In genomic region chr3:38247366-38248035, GRCh38 we compare ENCODE assay signal across 11 cellular contexts. TPM values are rescaled to one million over a fixed set of nuclear protein-coding genes. Genes with fewer than 3 reads are reported as not detected.
DNase-seq lines count a peak whose midpoint lies in the region; ATAC-seq and TF ChIP-seq lines count a peak whose summit lies in the region.
"Had no signal": no experiment of that assay in that cellular context is flagged by ENCODE, and none has a peak within 500 bp of the region (broad histone marks: within the 10 kb centered on the region; RNA-seq: fewer than 3 reads in every experiment).

No MANE protein-coding gene starts in this region.

- peaks cover 56% of the 10 kb centered on the region for H3K36me3 Mint-ChIP-seq in activated CD4-positive, alpha-beta memory T cell treated with anti-CD3 and anti-CD28 coated beads, Interleukin-2, amount 10 ng/mL, durations not matched to agents 7 days and 5 days (ENCODE audit: low read depth)

- H3K4me1 Mint-ChIP-seq in activated CD4-positive, alpha-beta memory T cell treated with anti-CD3 and anti-CD28 coated beads, Interleukin-2, amount 10 ng/mL, durations not matched to agents 7 days and 5 days = peaks cover 5% of the 10 kb centered on the region

- no peak overlapping the region for H3K27ac ChIP-seq in A673 (ENCODE audit: low read depth, low read length, poor library complexity, severe bottlenecking)
- H3K27ac ChIP-seq in body of pancreas = no peak overlapping the region

- CTCF ChIA-PET in A673 (lab: Charles Lee) = no interaction called here
- CTCF ChIA-PET in activated CD4-positive, alpha-beta memory T cell treated with anti-CD3 and anti-CD28 coated beads, Interleukin-2, amount 10 ng/mL, durations not matched to agents 7 days and 5 days (lab: Charles Lee) = no interaction called here

- no peaks in the 10 kb centered on the region for H3K4me1 ChIP-seq in A673 (ENCODE audit: insufficient read depth, low read length, poor library complexity, severe bottlenecking)
- no peaks in the 10 kb centered on the region for H3K4me1 ChIP-seq in body of pancreas

- no peak for TF ChIP-seq POLR2A in body of pancreas (IDR thresholded peaks at IDR 0.05)

- DNase-seq in A673 (ENCODE audit: low spot score) (peak; percentile 10), HS-27A (ENCODE audit: low read depth) (peak; percentile 49), body of pancreas (peak in 1 of 4 donors; percentile 21), kidney epithelial cell (ENCODE audit: low read depth) (peak; percentile 84), hippocampal formation (lab: John Stamatoyannopoulos, UW) (no peak), NCI-H345 treated with DMSO at 0.1 percent for 48 hours (lab: John Stamatoyannopoulos, UW; ENCODE audit: unreplicated experiment) (no peak)
- DNase-seq in activated CD4-positive, alpha-beta memory T cell treated with anti-CD3 and anti-CD28 coated beads, Interleukin-2, amount 10 ng/mL, durations not matched to agents 7 days and 5 days = no peak
- DNase-seq: DND-41 had no signal

- no TSS peak for BruUV-seq in A673 (replicated peaks; lab: Mats Ljungman, UMichigan)

- ATAC-seq in body of pancreas = peak; percentile 48
- ATAC-seq in GM21786 (IDR thresholded peaks at IDR 0.05; ENCODE audit: unreplicated experiment) = no peak
- ATAC-seq: activated CD4-positive, CD25-positive, alpha-beta regulatory T cell treated with anti-CD3 and anti-CD28 coated beads, Interleukin-2, amount 50 U/mL, for 24 hours had no signal

- no peak overlapping the region for H3K27ac Mint-ChIP-seq in activated CD4-positive, alpha-beta memory T cell treated with anti-CD3 and anti-CD28 coated beads, Interleukin-2, amount 10 ng/mL, durations not matched to agents 7 days and 5 days
- H3K27ac Mint-ChIP-seq: stimulated activated naive CD8-positive, alpha-beta T cell treated with anti-CD3 and anti-CD28 coated beads, Interleukin-15, Interleukin-2, amounts not matched to agents 100 ng/mL and 50 ng/mL, for 24 hours had no signal

- no peaks in the 10 kb centered on the region for H3K9me3 Mint-ChIP-seq in activated CD4-positive, alpha-beta memory T cell treated with anti-CD3 and anti-CD28 coated beads, Interleukin-2, amount 10 ng/mL, durations not matched to agents 7 days and 5 days
- H3K9me3 Mint-ChIP-seq: stimulated activated naive CD8-positive, alpha-beta T cell treated with anti-CD3 and anti-CD28 coated beads, Interleukin-15, Interleukin-2, amounts not matched to agents 100 ng/mL and 50 ng/mL, for 24 hours had no signal

- POLR2A ChIA-PET in A673 (lab: Charles Lee; ENCODE audit: low non-redundant PET) = no interaction called here
- POLR2A ChIA-PET in activated CD4-positive, alpha-beta memory T cell treated with anti-CD3 and anti-CD28 coated beads, Interleukin-2, amount 10 ng/mL, durations not matched to agents 7 days and 5 days (lab: Charles Lee) = interaction anchor here (1.1 kb wide), 1 partner anchor 14 kb away, joined by 3 read pairs; no protein-coding TSS in a partner anchor

- intact Hi-C loops in A673 (cut with micrococcal nuclease; ENCODE audit: unreplicated experiment) (no loop called here), body of pancreas (cut with DNase I) (no loop called here)

- TF ChIP-seq CTCF in A673 (conservative IDR thresholded peaks at IDR 0.05; ENCODE audit: low read depth, low read length) (no peak), body of pancreas (IDR thresholded peaks at IDR 0.05) (peak in 1 of 7 experiments; percentile 10), kidney epithelial cell (IDR thresholded peaks at IDR 0.05; ENCODE audit: insufficient read depth, low read length, poor library complexity, severe bottlenecking) (peak; percentile 42)

- no peaks in the 10 kb centered on the region for H3K27me3 Mint-ChIP-seq in activated CD4-positive, alpha-beta memory T cell treated with anti-CD3 and anti-CD28 coated beads, Interleukin-2, amount 10 ng/mL, durations not matched to agents 7 days and 5 days
- H3K27me3 Mint-ChIP-seq: stimulated activated naive CD8-positive, alpha-beta T cell treated with anti-CD3 and anti-CD28 coated beads, Interleukin-15, Interleukin-2, amounts not matched to agents 100 ng/mL and 50 ng/mL, for 24 hours had no signal

- H3K36me3 ChIP-seq in A673 (ENCODE audit: insufficient read depth, low read length, poor library complexity, severe bottlenecking) (peaks cover 23% of the 10 kb centered on the region), body of pancreas (replicated peaks in 1 of 2; ENCODE audit: insufficient read depth in 1 of 2, low read depth in 2 of 2) (peaks cover 0 to 17% of the 10 kb centered on the region in 2 donors), kidney epithelial cell (ENCODE audit: control insufficient read depth, insufficient read depth, low read length) (no peaks in the 10 kb centered on the region)

- H3K4me3 ChIP-seq in A673 (ENCODE audit: low read depth, low read length, poor library complexity, severe bottlenecking) (no peak overlapping the region), body of pancreas (no peak overlapping the region), kidney epithelial cell (ENCODE audit: low read depth, low read length) (no peak overlapping the region)

- no peaks in the 10 kb centered on the region for H3K9me3 ChIP-seq in A673 (ENCODE audit: low read depth, low read length, poor library complexity, severe bottlenecking)
- no peaks in the 10 kb centered on the region for H3K9me3 ChIP-seq in body of pancreas

- H3K4me3 Mint-ChIP-seq in activated CD4-positive, alpha-beta memory T cell treated with anti-CD3 and anti-CD28 coated beads, Interleukin-2, amount 10 ng/mL, durations not matched to agents 7 days and 5 days = no peak overlapping the region
- H3K4me3 Mint-ChIP-seq: stimulated activated naive CD8-positive, alpha-beta T cell treated with anti-CD3 and anti-CD28 coated beads, Interleukin-15, Interleukin-2, amounts not matched to agents 100 ng/mL and 50 ng/mL, for 24 hours had no signal

- H3K27me3 ChIP-seq in A673 (replicated peaks; ENCODE audit: insufficient read depth, low read depth, low read length, poor library complexity) (no peaks in the 10 kb centered on the region), body of pancreas (no peaks in the 10 kb centered on the region), kidney epithelial cell (ENCODE audit: control insufficient read depth, insufficient read depth, low read length) (no peaks in the 10 kb centered on the region)

RNA-seq across cellular contexts. Expression of gene SLC22A13, which starts 18.1 kb away (rescaled TPM):
- total RNA-seq in A673 (2021) = 0.66 and 1.1 TPM in 2 replicates
- total RNA-seq in body of pancreas = under 1 TPM in 1 of 2 donors, not detected in 1; 0.52 TPM
- 0.34 TPM in 1 of 2 replicates, not detected in the other for total RNA-seq in kidney epithelial cell
- under 1 TPM; 0.25 to 0.28 TPM for total RNA-seq in activated CD4-positive, alpha-beta memory T cell treated with anti-CD3 and anti-CD28 coated beads, Interleukin-2, amount 10 ng/mL, durations not matched to agents 7 days and 5 days

RNA-seq across cellular contexts. Expression of gene SLC22A14, which starts 34.6 kb away (rescaled TPM):
- total RNA-seq in A673 (2021) = 0.22 and 0.26 TPM in 2 replicates
- total RNA-seq in body of pancreas = not detected
- 0.58 TPM in 1 of 2 replicates, not detected in the other for total RNA-seq in kidney epithelial cell
- not detected for total RNA-seq in activated CD4-positive, alpha-beta memory T cell treated with anti-CD3 and anti-CD28 coated beads, Interleukin-2, amount 10 ng/mL, durations not matched to agents 7 days and 5 days

Comparison
In these comparisons a context has a peak if more than half of its experiments do, and no peak if none do; other contexts are left out.
1. DNase-seq: peak in A673 (single experiment), HS-27A (single experiment) and kidney epithelial cell (single experiment); none in hippocampal formation (0 of 2), activated CD4-positive, alpha-beta memory T cell treated with anti-CD3 and anti-CD28 coated beads, Interleukin-2, amount 10 ng/mL, durations not matched to agents 7 days and 5 days (single experiment) and NCI-H345 treated with DMSO at 0.1 percent for 48 hours (single experiment).